ENCODE assay signal across 8 cellular contexts in the genomic region with DNA sequence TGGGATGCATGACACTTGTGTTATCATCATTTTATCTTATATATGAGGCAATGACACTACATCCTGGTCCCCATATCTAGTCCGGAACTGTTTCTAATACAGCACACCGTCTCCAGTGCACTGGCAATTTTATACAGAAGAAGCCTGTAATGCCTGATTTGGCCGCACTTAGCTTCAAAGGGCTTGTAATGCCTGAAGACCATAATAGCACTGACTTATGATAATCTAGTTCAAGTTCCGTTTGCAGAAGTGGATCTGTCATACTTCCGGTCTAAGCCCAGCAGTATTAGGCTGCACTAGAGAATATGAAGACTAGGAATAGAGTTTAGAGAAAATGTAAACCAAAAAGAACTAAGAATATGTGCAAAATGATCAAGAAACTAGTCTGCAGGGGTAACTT. TPM values are rescaled to one million over a fixed set of nuclear protein-coding genes. Genes with fewer than 3 reads are reported as not detected.
DNase-seq lines count a peak whose midpoint lies in the region; ATAC-seq, FAIRE-seq and TF ChIP-seq lines count a peak whose summit lies in the region.

No MANE protein-coding gene starts in this region.

- CTCF ChIA-PET in CD8-positive, alpha-beta memory T cell (lab: Charles Lee) = no interaction called here
- CTCF ChIA-PET in HCT116 (lab: Charles Lee) = no interaction called here

- no peak for ATAC-seq in HCT116
- ATAC-seq in T-helper 17 cell = peak; percentile 20
- peak; percentile 16 for ATAC-seq in esophagus mucosa
- ATAC-seq in HG02981 (IDR thresholded peaks at IDR 0.05; ENCODE audit: unreplicated experiment) = no peak

- intact Hi-C loops in HCT116 (cut with micrococcal nuclease) = no loop called here
- intact Hi-C loops in ovary (cut with DNase I) = no loop called here
- intact Hi-C loops in head of caudate nucleus (cut with DNase I) = no loop called here

- no peaks in the 10 kb centered on the region for H4K20me1 ChIP-seq in HCT116 (ENCODE audit: insufficient read depth)

- no peaks in the 10 kb centered on the region for H3K27me3 Mint-ChIP-seq in CD8-positive, alpha-beta memory T cell
- no peaks in the 10 kb centered on the region for H3K27me3 Mint-ChIP-seq in T-helper 17 cell

- H3K9me3 ChIP-seq in CD8-positive, alpha-beta memory T cell (ENCODE audit: low read length) = no peaks in the 10 kb centered on the region
- H3K9me3 ChIP-seq in HCT116 (ENCODE audit: control insufficient read depth in 1 of 2, insufficient read depth in 1 of 2, low read depth in 1 of 2, low read length in 2 of 2) = no peaks in the 10 kb centered on the region
- H3K9me3 ChIP-seq in T-helper 17 cell (ENCODE audit: control insufficient read depth, low read length, poor library complexity, severe bottlenecking) = no peaks in the 10 kb centered on the region
- no peaks in the 10 kb centered on the region for H3K9me3 ChIP-seq in ovary

- H3K9me2 ChIP-seq in HCT116 (ENCODE audit: insufficient read depth) = no peaks in the 10 kb centered on the region

- peak overlapping the region; percentile 95 for H3K9ac ChIP-seq in HCT116 (ENCODE audit: low read length)

- no peak for TF ChIP-seq RAD21 in HCT116 (IDR thresholded peaks at IDR 0.05; ENCODE audit: low read depth)

- H3K9me3 Mint-ChIP-seq in CD8-positive, alpha-beta memory T cell = no peaks in the 10 kb centered on the region

- TF ChIP-seq EP300 in ovary (IDR thresholded peaks at IDR 0.05) = no peak

- RAD21 ChIA-PET in HCT116 (lab: Charles Lee; ENCODE audit: low non-redundant PET in 1 of 2, low total read pairs in 2 of 2, uncharacterized antibody in 2 of 2, unreplicated experiment in 2 of 2) = no interaction called here

- peaks cover 62% of the 10 kb centered on the region for H3K79me2 ChIP-seq in HCT116 (ENCODE audit: insufficient read depth, low read length)

- no peaks in the 10 kb centered on the region for H3K27me3 ChIP-seq in CD8-positive, alpha-beta memory T cell (ENCODE audit: insufficient read depth, low read length, poor library complexity, severe bottlenecking)
- H3K27me3 ChIP-seq in HCT116 (ENCODE audit: insufficient read depth, low read length) (no peaks in the 10 kb centered on the region), ovary (no peaks in the 10 kb centered on the region)

- POLR2A ChIA-PET in CD8-positive, alpha-beta memory T cell (lab: Charles Lee) = interaction anchor here (3.5 kb wide), 1 partner anchor 31 kb away, joined by 25 read pairs; the partner anchor contains the start of gene GTF2A2
- POLR2A ChIA-PET in HCT116 (lab: Charles Lee) = no interaction called here

- H3K27ac ChIP-seq in CD8-positive, alpha-beta memory T cell (ENCODE audit: low read depth, low read length) = peak overlapping the region; percentile 99
- H3K27ac ChIP-seq in HCT116 (ENCODE audit: low read depth, low read length) (no peak overlapping the region), ovary (no peak overlapping the region)

- peak overlapping the region; percentile 89 for H3K4me2 ChIP-seq in HCT116 (ENCODE audit: low read length)

- TF ChIP-seq POLR2A in HCT116 (IDR thresholded peaks at IDR 0.05; ENCODE audit: borderline replicate concordance, extremely low read depth, insufficient read depth, insufficient read length) (no peak), ovary (IDR thresholded peaks at IDR 0.05) (no peak)

- TF ChIP-seq CTCF in HCT116 (IDR thresholded peaks at IDR 0.05 in 2 of 3, conservative IDR thresholded peaks at IDR 0.05 in 1 of 3; ENCODE audit: borderline replicate concordance in 1 of 3, insufficient read depth in 1 of 3, low read depth in 2 of 3, low read length in 2 of 3) (no peak), ovary (IDR thresholded peaks at IDR 0.05) (no peak), D721Med (IDR thresholded peaks at IDR 0.05; ENCODE audit: insufficient read depth, missing control alignments) (no peak)

- H3K36me3 Mint-ChIP-seq in CD8-positive, alpha-beta memory T cell = peaks cover 0 to 42% (median 8%) of the 10 kb centered on the region in 3 donors
- peaks cover 3% of the 10 kb centered on the region for H3K36me3 Mint-ChIP-seq in T-helper 17 cell (ENCODE audit: low read depth)

- H2AFZ ChIP-seq in HCT116 (ENCODE audit: low read depth, low read length, poor library complexity, severe bottlenecking) = no peak overlapping the region

- FAIRE-seq in D721Med (lab: Jason Lieb, UNC) = no peak

- peaks cover 50 to 68% (median 60%) of the 10 kb centered on the region in 3 donors for H3K4me1 Mint-ChIP-seq in CD8-positive, alpha-beta memory T cell
- peaks cover 36% of the 10 kb centered on the region for H3K4me1 Mint-ChIP-seq in T-helper 17 cell

- peak overlapping the region; percentile 88 for H3K4me3 ChIP-seq in CD8-positive, alpha-beta memory T cell (ENCODE audit: low read length)
- peak overlapping the region; percentile 85 to 92 for H3K4me3 ChIP-seq in HCT116 (replicated peaks in 1 of 2; ENCODE audit: low read depth in 1 of 2, low read length in 2 of 2)
- H3K4me3 ChIP-seq in ovary = peak overlapping the region; percentile 96

- 22 to 34% (median 31%) methylated on average over 5 of the region's 5 CpGs for WGBS in ovary, 3 donors

- H3K4me3 Mint-ChIP-seq in CD8-positive, alpha-beta memory T cell = peak overlapping the region; percentile 92 to 99 (median 96)
- H3K4me3 Mint-ChIP-seq in T-helper 17 cell = peak overlapping the region; percentile 95

- BruUV-seq in HCT116 (replicated peaks; lab: Mats Ljungman, UMichigan) = TSS peak; percentile 47

- peaks cover 43% of the 10 kb centered on the region for H3K4me1 ChIP-seq in CD8-positive, alpha-beta memory T cell (ENCODE audit: insufficient read depth, low read length)
- peaks cover 15% of the 10 kb centered on the region in 2 experiments for H3K4me1 ChIP-seq in HCT116 (ENCODE audit: control insufficient read depth in 1 of 2, insufficient read depth in 2 of 2, low read length in 2 of 2)
- H3K4me1 ChIP-seq in ovary (ENCODE audit: insufficient read depth) = peaks cover 6% of the 10 kb centered on the region

- no peaks in the 10 kb centered on the region for H3K36me3 ChIP-seq in CD8-positive, alpha-beta memory T cell (ENCODE audit: insufficient read depth, low read length)
- H3K36me3 ChIP-seq in HCT116 (ENCODE audit: control insufficient read depth in 1 of 2, insufficient read depth in 2 of 2, low read length in 2 of 2) (no peaks in the 10 kb centered on the region), ovary (no peaks in the 10 kb centered on the region)

- DNase-seq in CD8-positive, alpha-beta memory T cell = peak in 4 of 5 donors; percentile 5 to 48 (median 36)
- DNase-seq in HCT116 (ENCODE audit: low read depth, low spot score) = no peak
- DNase-seq in T-helper 17 cell = no peak
- no peak for DNase-seq in ovary
- DNase-seq in head of caudate nucleus = no peak
- no peak for DNase-seq in D721Med (ENCODE audit: insufficient read length, low spot score)

- peak overlapping the region; percentile 92 to 100 (median 99) for H3K27ac Mint-ChIP-seq in CD8-positive, alpha-beta memory T cell
- peak overlapping the region; percentile 99 for H3K27ac Mint-ChIP-seq in T-helper 17 cell

TF ChIP-seq in HCT116, 20 proteins besides CTCF, POLR2A, EP300 and RAD21 (continues in another document):
- TF ChIP-seq YY1 (IDR thresholded peaks at IDR 0.05; ENCODE audit: extremely low read depth, insufficient replicate concordance, low read depth, low read length) (no peak), SRF (IDR thresholded peaks at IDR 0.05; ENCODE audit: low read depth) (no peak), EZH2 (IDR thresholded peaks at IDR 0.05) (no peak), ZFX (IDR thresholded peaks at IDR 0.05) (no peak), CEBPB (IDR thresholded peaks at IDR 0.05; ENCODE audit: low read depth) (no peak), EGR1 (IDR thresholded peaks at IDR 0.05; ENCODE audit: low read depth) (no peak), CBX3 (IDR thresholded peaks at IDR 0.05; ENCODE audit: low read depth) (no peak), TCF7L2 (IDR thresholded peaks at IDR 0.05; ENCODE audit: borderline replicate concordance, extremely low read depth, insufficient read depth, insufficient read length) (no peak), ELF1 (IDR thresholded peaks at IDR 0.05; ENCODE audit: borderline replicate concordance, low read depth) (no peak), SIN3A (IDR thresholded peaks at IDR 0.05; ENCODE audit: low read depth) (no peak), SP1 (IDR thresholded peaks at IDR 0.05; ENCODE audit: low read depth) (no peak), ZNF274 (IDR thresholded peaks at IDR 0.05; ENCODE audit: low read depth, low read length) (no peak)
- TF ChIP-seq, protein P1, sequence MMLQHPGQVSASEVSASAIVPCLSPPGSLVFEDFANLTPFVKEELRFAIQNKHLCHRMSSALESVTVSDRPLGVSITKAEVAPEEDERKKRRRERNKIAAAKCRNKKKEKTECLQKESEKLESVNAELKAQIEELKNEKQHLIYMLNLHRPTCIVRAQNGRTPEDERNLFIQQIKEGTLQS (IDR thresholded peaks at IDR 0.05) = no peak
- TF ChIP-seq, protein P2, sequence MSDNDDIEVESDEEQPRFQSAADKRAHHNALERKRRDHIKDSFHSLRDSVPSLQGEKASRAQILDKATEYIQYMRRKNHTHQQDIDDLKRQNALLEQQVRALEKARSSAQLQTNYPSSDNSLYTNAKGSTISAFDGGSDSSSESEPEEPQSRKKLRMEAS (IDR thresholded peaks at IDR 0.05) = no peak

RNA-seq across cellular contexts. Expression of gene BNIP2, which starts 1.3 kb away (rescaled TPM):
- total RNA-seq in CD8-positive, alpha-beta memory T cell = 10 to 100 TPM; 62.7 to 65.2 TPM
- polyA plus RNA-seq in CD8-positive, alpha-beta memory T cell = 107 TPM
- total RNA-seq in HCT116 (2021; ENCODE audit: unreplicated experiment) (53.1 TPM), T-helper 17 cell (10 to 100 TPM; 80.1 to 97.3 TPM), esophagus mucosa (39.9 TPM), ovary (10 to 100 TPM; 58.1 to 71.4 (median 65.9) TPM)
- 21.8 and 25.9 TPM in 2 replicates for polyA plus RNA-seq in HCT116 (2012)
- polyA plus RNA-seq in ovary = 10 to 100 TPM; 31.3 to 47.9 TPM

RNA-seq across cellular contexts. Expression of gene GTF2A2, which starts 30.5 kb away (rescaled TPM):
- 100 to 1,000 TPM; 228 to 230 TPM for total RNA-seq in CD8-positive, alpha-beta memory T cell
- polyA plus RNA-seq in CD8-positive, alpha-beta memory T cell = 134 TPM
- total RNA-seq in HCT116 (2021; ENCODE audit: unreplicated experiment) = 175 TPM
- 35.1 and 55.4 TPM in 2 replicates for polyA plus RNA-seq in HCT116 (2012)
- total RNA-seq in T-helper 17 cell = 10 to 100 TPM; 48.0 to 57.2 TPM
- 61.5 TPM for total RNA-seq in esophagus mucosa
- total RNA-seq in ovary = 100 to 1,000 TPM in 3 of 7 donors, 10 to 100 TPM in 4; 45.5 to 108 (median 99.9) TPM
- 100 to 1,000 TPM in 1 of 2 donors, 10 to 100 TPM in 1; 74.0 to 113 TPM for polyA plus RNA-seq in ovary

Comparison
In these comparisons a context has a peak if more than half of its experiments do, and no peak if none do; other contexts are left out.
1. DNase-seq: peak in CD8-positive, alpha-beta memory T cell (4 of 5); none in HCT116 (single experiment), T-helper 17 cell (0 of 3), ovary (0 of 5), head of caudate nucleus (0 of 42) and D721Med (single experiment).
2. ATAC-seq: peak in T-helper 17 cell (single experiment) and esophagus mucosa (single experiment); none in HCT116 (single experiment) and HG02981 (single experiment).
3. Peak in every context shown above with its lines, with median percentiles within 50 percentile points of each other: H3K4me3 ChIP-seq.